In genomic region chr1:241775021-241775420, GRCh38 we compare ENCODE assay signal across 19 cellular contexts.
DNase-seq lines count a peak whose midpoint lies in the region; FAIRE-seq and TF ChIP-seq lines count a peak whose summit lies in the region.
"Had no signal": no experiment of that assay in that cellular context is flagged by ENCODE, and none has a peak within 500 bp of the region (broad histone marks: within the 10 kb centered on the region; RNA-seq: fewer than 3 reads in every experiment).

No MANE protein-coding gene starts in this region.

- H3K36me3 ChIP-seq in breast epithelium (no peaks in the 10 kb centered on the region), bronchial epithelial cell (ENCODE audit: control insufficient read depth, insufficient read depth, low read length) (no peaks in the 10 kb centered on the region), testis (ENCODE audit: low read depth, missing control alignments) (no peaks in the 10 kb centered on the region)

- H3K27me3 Mint-ChIP-seq in MCF 10A (ENCODE audit: insufficient read depth, unreplicated experiment): no peaks in the 10 kb centered on the region
- H3K27me3 Mint-ChIP-seq: IgD-negative memory B cell had no signal

- no peak for FAIRE-seq in bronchial epithelial cell (lab: Jason Lieb, UNC)

- POLR2A ChIA-PET in MCF 10A (lab: Yijun Ruan, JAX): interaction anchor here (0.6 to 1.6 kb wide), 5 partner anchors 10 to 142 kb away, joined by 3 to 6 read pairs (median 3); partner anchors contain the start of genes CHML and OPN3

- BruUV-seq in MCF 10A (replicated peaks; lab: Mats Ljungman, UMichigan): no TSS peak

- H3K27me3 ChIP-seq in breast epithelium (no peaks in the 10 kb centered on the region), bronchial epithelial cell (ENCODE audit: control insufficient read depth, insufficient read depth, low read length) (no peaks in the 10 kb centered on the region), testis (no peaks in the 10 kb centered on the region)

- no peak for TF ChIP-seq POLR2A in breast epithelium (IDR thresholded peaks at IDR 0.05)
- TF ChIP-seq POLR2A in testis (IDR thresholded peaks at IDR 0.05): no peak

- H3K4me3 Mint-ChIP-seq in MCF 10A (ENCODE audit: unreplicated experiment): no peak overlapping the region
- H3K4me3 Mint-ChIP-seq: H9; IgD-negative memory B cell; T-helper 2 cell treated with Interferon-gamma antibody and Interleukin-4, amounts not matched to agents 5 μg/mL and 100 μg/mL, for 36 hours had no signal

- H3K36me3 Mint-ChIP-seq in MCF 10A (ENCODE audit: insufficient read depth, unreplicated experiment): no peaks in the 10 kb centered on the region

- WGBS in testis, 2 donors: 90 to 92% methylated on average over 2 of the region's 2 CpGs

- DNase-seq in MCF 10A (ENCODE audit: unreplicated experiment): peak; percentile 49
- no peak for DNase-seq in breast epithelium (ENCODE audit: low spot score in 2 of 2)
- peak; percentile 30 for DNase-seq in NCI-H1417 treated with DMSO at 0.1 percent for 48 hours (lab: John Stamatoyannopoulos, UW)
- DNase-seq in bronchial epithelial cell (ENCODE audit: low read depth): peak; percentile 58
- DNase-seq in testis: no peak
- no peak for DNase-seq in ureter (ENCODE audit: low spot score)
- DNase-seq in C1 segment of cervical spinal cord (lab: John Stamatoyannopoulos, UW): no peak
- DNase-seq in glomerular visceral epithelial cell (ENCODE audit: extremely low spot score): no peak
- DNase-seq: GDM1, H9, NCI-H1105, NCI-H2029, NCI-H345, NCI-H526 treated with DMSO at 0.1 percent for 48 hours, SHP77 treated with DMSO at 0.1 percent for 48 hours, SK-N-SH had no signal

- intact Hi-C loops in MCF 10A (cut with micrococcal nuclease) (no loop called here), breast epithelium (cut with DNase I; ENCODE audit: low total_unique reads) (no loop called here), testis (cut with DNase I; ENCODE audit: low total_unique reads) (no loop called here)

- CTCF ChIA-PET in MCF 10A (lab: Yijun Ruan, JAX): interaction anchor here (0.6 kb wide), 1 partner anchor 780 kb away, joined by 3 read pairs; no protein-coding TSS in a partner anchor

- no peak overlapping the region for H3K27ac Mint-ChIP-seq in MCF 10A (ENCODE audit: low read depth, unreplicated experiment)
- H3K27ac Mint-ChIP-seq: H9; T-helper 2 cell treated with Interferon-gamma antibody and Interleukin-4, amounts not matched to agents 5 μg/mL and 100 μg/mL, for 36 hours had no signal

- H3K4me1 ChIP-seq in breast epithelium (no peaks in the 10 kb centered on the region), testis (peaks cover 11% of the 10 kb centered on the region)

- no peak overlapping the region for H3K27ac ChIP-seq in breast epithelium
- peak overlapping the region; percentile 46 to 65 for H3K27ac ChIP-seq in testis
- H3K27ac ChIP-seq: C4-2B had no signal

- H3K4me3 ChIP-seq in breast epithelium (no peak overlapping the region), bronchial epithelial cell (ENCODE audit: low read depth, low read length) (no peak overlapping the region), testis (no peak overlapping the region)

- no peak for TF ChIP-seq CTCF in MCF 10A (IDR thresholded peaks at IDR 0.05; ENCODE audit: unreplicated experiment)
- TF ChIP-seq CTCF in breast epithelium (IDR thresholded peaks at IDR 0.05): no peak
- TF ChIP-seq CTCF in bronchial epithelial cell (IDR thresholded peaks at IDR 0.05; ENCODE audit: insufficient read depth, low read length, severe bottlenecking): no peak
- TF ChIP-seq CTCF in testis (IDR thresholded peaks at IDR 0.05): no peak

- H3K9me3 ChIP-seq in breast epithelium (no peaks in the 10 kb centered on the region), testis (no peaks in the 10 kb centered on the region)
- H3K9me3 ChIP-seq: SK-N-SH had no signal

- H3K4me1 Mint-ChIP-seq in MCF 10A (ENCODE audit: insufficient read depth, unreplicated experiment): peaks cover 12% of the 10 kb centered on the region

- H3K9me3 Mint-ChIP-seq in MCF 10A (ENCODE audit: unreplicated experiment): no peaks in the 10 kb centered on the region
- H3K9me3 Mint-ChIP-seq: H9; IgD-negative memory B cell; T-helper 2 cell treated with Interferon-gamma antibody and Interleukin-4, amounts not matched to agents 5 μg/mL and 100 μg/mL, for 36 hours had no signal

Comparison
In these comparisons a context has a peak if more than half of its experiments do, and no peak if none do; other contexts are left out.
1. DNase-seq: peak in MCF 10A (single experiment), NCI-H1417 treated with DMSO at 0.1 percent for 48 hours (single experiment) and bronchial epithelial cell (single experiment); none in breast epithelium (0 of 2), testis (single experiment), ureter (single experiment), C1 segment of cervical spinal cord (0 of 14) and glomerular visceral epithelial cell (single experiment).
2. H3K27ac ChIP-seq: peak in testis (2 of 2); none in breast epithelium (0 of 2).